In genomic region chrX:30652527-30653414, GRCh38 we compare ENCODE assay signal across 1 cellular context.
A peak's percentile ranks its signal among the peaks of the same experiment; 100 is the strongest.
TF ChIP-seq lines count a peak whose summit lies in the region.

No MANE protein-coding gene starts in this region.

TF ChIP-seq in K562, 482 proteins besides CTCF, POLR2A, EP300 and RAD21 (continued from another document and continues in another):
- no peak for TF ChIP-seq ZNF318 (IDR thresholded peaks at IDR 0.05; ENCODE audit: borderline replicate concordance in 1 of 2, low read depth in 1 of 2)
- no peak for TF ChIP-seq SAFB2 (IDR thresholded peaks at IDR 0.05; ENCODE audit: borderline replicate concordance, low read depth, low read length, severe bottlenecking)
- no peak; the same call in 1 of the 2 replicates for TF ChIP-seq RNF2 (IDR thresholded peaks at IDR 0.05)
- TF ChIP-seq CHCHD3 (CRISPR knock-in tag; IDR thresholded peaks at IDR 0.05) = no peak
- TF ChIP-seq ZNF280B (CRISPR knock-in tag; IDR thresholded peaks at IDR 0.05) = no peak
- TF ChIP-seq ETV1 (tag; conservative IDR thresholded peaks at IDR 0.05; ENCODE audit: low read depth) = peak; percentile 50; the same call in 1 of the 2 replicates
- no peak for TF ChIP-seq ZNF282 (CRISPR knock-in tag; IDR thresholded peaks at IDR 0.05)
- peak; percentile 95 for TF ChIP-seq RAD51 (IDR thresholded peaks at IDR 0.05; ENCODE audit: borderline replicate concordance, low read depth)
- TF ChIP-seq POLR2AphosphoS2 (IDR thresholded peaks at IDR 0.05; ENCODE audit: low read length) = no peak
- peak; percentile 85 for TF ChIP-seq RBFOX2 (IDR thresholded peaks at IDR 0.05; ENCODE audit: low read depth, low read length)
- peak; percentile 85 for TF ChIP-seq TOE1 (IDR thresholded peaks at IDR 0.05; ENCODE audit: borderline replicate concordance)
- no peak for TF ChIP-seq TOE1 (CRISPR knock-in tag; IDR thresholded peaks at IDR 0.05; ENCODE audit: borderline replicate concordance, low read depth)
- no peak for TF ChIP-seq SMARCA5 (IDR thresholded peaks at IDR 0.05)
- TF ChIP-seq FOXM1 (IDR thresholded peaks at IDR 0.05; ENCODE audit: low read depth) = no peak
- no peak for TF ChIP-seq FOXM1 (CRISPR knock-in tag; IDR thresholded peaks at IDR 0.05; ENCODE audit: low read depth)
- TF ChIP-seq CEBPB (tag; IDR thresholded peaks at IDR 0.05) = no peak
- TF ChIP-seq DMBX1 (CRISPR knock-in tag; IDR thresholded peaks at IDR 0.05; ENCODE audit: borderline replicate concordance) = no peak
- no peak for TF ChIP-seq CHD1 (IDR thresholded peaks at IDR 0.05; ENCODE audit: low read length)
- TF ChIP-seq KLF1 (tag; IDR thresholded peaks at IDR 0.05) = peak; percentile 35; the same call in 1 of the 2 replicates
- TF ChIP-seq HDGF (IDR thresholded peaks at IDR 0.05) = no peak
- TF ChIP-seq ZBTB7A (IDR thresholded peaks at IDR 0.05; ENCODE audit: borderline replicate concordance, control insufficient read depth, low read depth, low read length) = no peak
- TF ChIP-seq BCLAF1 (IDR thresholded peaks at IDR 0.05; ENCODE audit: borderline replicate concordance in 1 of 2, control insufficient read depth in 1 of 2, low read depth in 2 of 2, low read length in 1 of 2) = no peak
- peak; percentile 58; the same call in 1 of the 2 replicates for TF ChIP-seq RB1 (IDR thresholded peaks at IDR 0.05; ENCODE audit: low read depth)
- TF ChIP-seq ARID4B (CRISPR knock-in tag; IDR thresholded peaks at IDR 0.05) = peak; percentile 49; the same call in 1 of the 2 replicates
- TF ChIP-seq DACH1 (IDR thresholded peaks at IDR 0.05; ENCODE audit: partially characterized antibody) = no peak
- TF ChIP-seq ZNF347 (CRISPR knock-in tag; IDR thresholded peaks at IDR 0.05; ENCODE audit: low read depth) = no peak
- no peak for TF ChIP-seq NUFIP1 (IDR thresholded peaks at IDR 0.05; ENCODE audit: partially characterized antibody)
- no peak for TF ChIP-seq CHD2 (IDR thresholded peaks at IDR 0.05; ENCODE audit: low read depth, low read length)
- TF ChIP-seq COPS2 (conservative IDR thresholded peaks at IDR 0.05) = no peak
- TF ChIP-seq YBX1 (IDR thresholded peaks at IDR 0.05) = no peak
- TF ChIP-seq NFYB (IDR thresholded peaks at IDR 0.05; ENCODE audit: extremely low read depth, insufficient read length) = no peak
- TF ChIP-seq NCOA1 (IDR thresholded peaks at IDR 0.05; ENCODE audit: low read depth) = no peak
- TF ChIP-seq PHF21A (IDR thresholded peaks at IDR 0.05; ENCODE audit: borderline replicate concordance, low read depth) = no peak
- peak; percentile 93 for TF ChIP-seq NFRKB (IDR thresholded peaks at IDR 0.05; ENCODE audit: low read depth)
- TF ChIP-seq RBM39 (optimal IDR thresholded peaks at IDR 0.05; ENCODE audit: low read depth, low read length) = no peak
- no peak for TF ChIP-seq STAT6 (CRISPR knock-in tag; IDR thresholded peaks at IDR 0.05)
- TF ChIP-seq NKRF (IDR thresholded peaks at IDR 0.05; ENCODE audit: borderline replicate concordance) = peak; percentile 55; the same call in 1 of the 2 replicates
- TF ChIP-seq MXD1 (CRISPR knock-in tag; IDR thresholded peaks at IDR 0.05; ENCODE audit: borderline replicate concordance, poor library complexity, severe bottlenecking) = no peak
- TF ChIP-seq FOXK1 (CRISPR knock-in tag; IDR thresholded peaks at IDR 0.05; ENCODE audit: borderline replicate concordance) = no peak
